Comparison of ENCODE assay signal across 11 cellular contexts in the genomic region with DNA sequence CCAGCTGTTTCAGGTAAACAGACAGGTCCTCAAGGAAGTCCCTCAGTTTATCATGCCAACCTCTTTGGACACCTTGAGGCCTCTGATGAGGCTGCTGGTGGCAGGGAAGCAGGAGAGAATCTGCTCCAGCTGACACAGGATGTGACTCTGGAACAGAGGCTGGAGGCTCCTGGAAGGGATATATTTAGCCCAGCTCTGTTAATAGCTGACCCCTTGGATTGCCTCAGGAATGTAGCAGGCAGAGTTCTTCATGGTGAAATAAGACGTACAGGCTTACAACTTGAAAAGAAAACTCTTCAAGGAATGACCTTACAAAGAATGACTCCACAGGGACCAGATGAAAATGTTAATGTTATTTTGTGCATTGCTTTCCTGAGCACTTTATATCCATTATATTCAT.
DNase-seq lines count a peak whose midpoint lies in the region; ATAC-seq and TF ChIP-seq lines count a peak whose summit lies in the region.
"Had no signal": no experiment of that assay in that cellular context is flagged by ENCODE, and none has a peak within 500 bp of the region (broad histone marks: within the 10 kb centered on the region; RNA-seq: fewer than 3 reads in every experiment).

No MANE protein-coding gene starts in this region.

- no peak for TF ChIP-seq CTCF in nephron (IDR thresholded peaks at IDR 0.05; ENCODE audit: unreplicated experiment in 3 of 3)

- DNase-seq in COLO668 (lab: John Stamatoyannopoulos, UW; ENCODE audit: unreplicated experiment), result peak; percentile 20
- peak; percentile 80 for DNase-seq in RPMI7951 (ENCODE audit: low read depth)
- peak; percentile 16 for DNase-seq in fibroblast of the conjunctiva (ENCODE audit: low read depth)
- DNase-seq in NK-92 (lab: John Stamatoyannopoulos, UW; ENCODE audit: unreplicated experiment), result no peak
- no peak for DNase-seq in iPS-NIHi7 (ENCODE audit: extremely low spot score)
- DNase-seq in SKM-1 treated with dmso at 0.1 percent for 144 hours (lab: John Stamatoyannopoulos, UW; ENCODE audit: unreplicated experiment), result no peak
- DNase-seq: activated T-cell treated with anti-CD3 and anti-CD28 coated beads for 4 hours, natural killer cell, NCI-H1436 had no signal

- H3K4me1 Mint-ChIP-seq in nephron, result peaks cover 33% of the 10 kb centered on the region
- H3K4me1 Mint-ChIP-seq: natural killer cell had no signal

- H3K9me3 Mint-ChIP-seq in nephron, result no peaks in the 10 kb centered on the region
- H3K9me3 Mint-ChIP-seq: natural killer cell had no signal

- peak overlapping the region; percentile 2 to 20 (median 9) for H3K4me3 Mint-ChIP-seq in nephron
- H3K4me3 Mint-ChIP-seq: natural killer cell had no signal

- H3K27ac Mint-ChIP-seq in nephron, result peak overlapping the region; percentile 24 to 82 (median 44)
- H3K27ac Mint-ChIP-seq: natural killer cell had no signal

- ATAC-seq in HG03442 (IDR thresholded peaks at IDR 0.05; ENCODE audit: unreplicated experiment), result no peak
- ATAC-seq: natural killer cell had no signal

- H3K27me3 Mint-ChIP-seq in nephron (ENCODE audit: low read depth), result no peaks in the 10 kb centered on the region

- H3K36me3 Mint-ChIP-seq in nephron (ENCODE audit: low read depth), result no peaks in the 10 kb centered on the region
- H3K36me3 Mint-ChIP-seq: natural killer cell had no signal

Comparison
In these comparisons a context has a peak if more than half of its experiments do, and no peak if none do; other contexts are left out.
1. DNase-seq: peak in COLO668 (single experiment), RPMI7951 (single experiment) and fibroblast of the conjunctiva (single experiment); none in NK-92 (single experiment), iPS-NIHi7 (single experiment) and SKM-1 treated with dmso at 0.1 percent for 144 hours (single experiment).